In the genomic region with DNA sequence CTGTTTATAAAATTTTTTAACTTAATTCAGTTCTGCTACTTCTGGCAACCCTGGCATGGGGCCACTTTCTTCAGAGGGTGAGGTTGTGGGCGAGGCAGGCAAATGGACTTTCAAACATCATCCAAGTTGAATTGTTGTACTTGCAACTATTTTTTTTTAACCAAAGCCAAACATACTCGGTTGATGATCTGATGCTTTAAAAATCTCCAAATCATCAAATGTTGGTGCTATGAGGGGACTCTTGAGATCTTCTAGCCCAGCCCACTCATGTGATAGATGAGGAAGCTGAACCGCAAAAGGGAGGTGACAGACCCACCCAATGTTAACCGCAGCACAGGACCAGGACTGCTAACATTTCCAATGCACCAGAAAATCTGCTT, we compare ENCODE assay signal across 1 cellular context.
TF ChIP-seq lines count a peak whose summit lies in the region.

No MANE protein-coding gene starts in this region.

TF ChIP-seq in IMR-90, 13 proteins besides CTCF, POLR2A, EP300 and RAD21 (continued from another document):
- TF ChIP-seq, protein P1, sequence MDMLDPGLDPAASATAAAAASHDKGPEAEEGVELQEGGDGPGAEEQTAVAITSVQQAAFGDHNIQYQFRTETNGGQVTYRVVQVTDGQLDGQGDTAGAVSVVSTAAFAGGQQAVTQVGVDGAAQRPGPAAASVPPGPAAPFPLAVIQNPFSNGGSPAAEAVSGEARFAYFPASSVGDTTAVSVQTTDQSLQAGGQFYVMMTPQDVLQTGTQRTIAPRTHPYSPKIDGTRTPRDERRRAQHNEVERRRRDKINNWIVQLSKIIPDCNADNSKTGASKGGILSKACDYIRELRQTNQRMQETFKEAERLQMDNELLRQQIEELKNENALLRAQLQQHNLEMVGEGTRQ (IDR thresholded peaks at IDR 0.05; ENCODE audit: low read depth, low read length): no peak
- no peak for TF ChIP-seq SMC3 (IDR thresholded peaks at IDR 0.05; ENCODE audit: low read depth, low read length)
- no peak for TF ChIP-seq FOS (IDR thresholded peaks at IDR 0.05; ENCODE audit: low read depth, low read length)
- TF ChIP-seq, protein P2, sequence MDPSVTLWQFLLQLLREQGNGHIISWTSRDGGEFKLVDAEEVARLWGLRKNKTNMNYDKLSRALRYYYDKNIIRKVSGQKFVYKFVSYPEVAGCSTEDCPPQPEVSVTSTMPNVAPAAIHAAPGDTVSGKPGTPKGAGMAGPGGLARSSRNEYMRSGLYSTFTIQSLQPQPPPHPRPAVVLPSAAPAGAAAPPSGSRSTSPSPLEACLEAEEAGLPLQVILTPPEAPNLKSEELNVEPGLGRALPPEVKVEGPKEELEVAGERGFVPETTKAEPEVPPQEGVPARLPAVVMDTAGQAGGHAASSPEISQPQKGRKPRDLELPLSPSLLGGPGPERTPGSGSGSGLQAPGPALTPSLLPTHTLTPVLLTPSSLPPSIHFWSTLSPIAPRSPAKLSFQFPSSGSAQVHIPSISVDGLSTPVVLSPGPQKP (IDR thresholded peaks at IDR 0.05; ENCODE audit: borderline replicate concordance, low read depth, low read length): no peak
- TF ChIP-seq CHD1 (IDR thresholded peaks at IDR 0.05; ENCODE audit: low read depth, low read length): no peak
- TF ChIP-seq RCOR1 (IDR thresholded peaks at IDR 0.05; ENCODE audit: insufficient replicate concordance, low read length): no peak
- no peak for TF ChIP-seq CEBPB (IDR thresholded peaks at IDR 0.05; ENCODE audit: low read depth, low read length)
- TF ChIP-seq RFX5 (IDR thresholded peaks at IDR 0.05; ENCODE audit: low read depth, low read length): no peak
